Comparison of ENCODE assay signal across 8 cellular contexts in genomic region chr4:189734648-189735305, GRCh38.
A peak's percentile ranks its signal among the peaks of the same experiment; 100 is the strongest.
DNase-seq lines count a peak whose midpoint lies in the region; ATAC-seq, FAIRE-seq and TF ChIP-seq lines count a peak whose summit lies in the region.
"Not testable (repeated sequence)": the region's sequence is repeated elsewhere in the genome, so short reads cannot be mapped to it uniquely, and the experiment has no call there.

No MANE protein-coding gene starts in this region.

- in situ Hi-C loops in SK-MEL-5 (cut with HindIII; ENCODE audit: low pct_unique_long_range_greater_than_20kb, low sequenced_read_pairs), result not testable (repeated sequence)

- H3K27me3 ChIP-seq in bronchial epithelial cell (ENCODE audit: control insufficient read depth, insufficient read depth, low read length); heart right ventricle; right cardiac atrium (ENCODE audit: control insufficient read depth, insufficient read depth); psoas muscle (ENCODE audit: insufficient read depth in 3 of 3, low read length in 2 of 3): not testable (repeated sequence)

- not testable (repeated sequence) for H3K9me3 ChIP-seq in heart right ventricle; right cardiac atrium (ENCODE audit: control insufficient read depth, low read length); psoas muscle

- peak overlapping the region in 7 of 10 donors; percentile 17 to 56 (median 48) for H3K27ac ChIP-seq in heart right ventricle
- peak overlapping the region; percentile 86 for H3K27ac ChIP-seq in right cardiac atrium (ENCODE audit: low read length)
- not testable (repeated sequence) for H3K27ac ChIP-seq in psoas muscle

- ATAC-seq in heart right ventricle (peak; percentile 63 to 96 (median 92)), right cardiac atrium (peak; percentile 82 to 87), psoas muscle (peak in 3 of 4 donors; percentile 42 to 86 (median 71))

- not testable (repeated sequence) for H3K36me3 ChIP-seq in bronchial epithelial cell (ENCODE audit: control insufficient read depth, insufficient read depth, low read length); heart right ventricle; psoas muscle (ENCODE audit: insufficient read depth in 1 of 2, low read depth in 1 of 2)

- H3K4me3 ChIP-seq in bronchial epithelial cell (ENCODE audit: low read depth, low read length); heart right ventricle; right cardiac atrium (ENCODE audit: low read length); psoas muscle: not testable (repeated sequence)

- intact Hi-C loops in heart right ventricle (cut with DNase I); right cardiac atrium (cut with DNase I); psoas muscle (cut with DNase I): not testable (repeated sequence)

- TF ChIP-seq CTCF in bronchial epithelial cell (IDR thresholded peaks at IDR 0.05; ENCODE audit: insufficient read depth, low read length, severe bottlenecking); heart right ventricle (IDR thresholded peaks at IDR 0.05); psoas muscle (IDR thresholded peaks at IDR 0.05): not testable (repeated sequence)

- peak; percentile 60 for FAIRE-seq in bronchial epithelial cell (lab: Jason Lieb, UNC)

- WGBS in heart right ventricle, 2 donors, result 18 to 26% methylated on average over 2 of the region's 2 CpGs
- 25% methylated on average over 2 of the region's 2 CpGs for WGBS in right cardiac atrium
- 11 to 41% (median 21%) methylated on average over 2 of the region's 2 CpGs for WGBS in psoas muscle, 3 donors

- not testable (repeated sequence) for H3K4me1 ChIP-seq in heart right ventricle; right cardiac atrium (ENCODE audit: control insufficient read depth, insufficient read depth, low read length); psoas muscle

- DNase-seq in DMS53 (lab: John Stamatoyannopoulos, UW) (peak; percentile 11), NCI-H2029 treated with DMSO at 0.1 percent for 48 hours (lab: John Stamatoyannopoulos, UW) (peak; percentile 10), SK-MEL-5 (ENCODE audit: low read depth, low spot score) (peak; percentile 91), stromal cell of bone marrow (ENCODE audit: low read depth) (peak; percentile 18)
- DNase-seq in bronchial epithelial cell (ENCODE audit: low read depth); heart right ventricle; right cardiac atrium; psoas muscle: not testable (repeated sequence)
